ENCODE assay signal across 29 cellular contexts in the genomic region with DNA sequence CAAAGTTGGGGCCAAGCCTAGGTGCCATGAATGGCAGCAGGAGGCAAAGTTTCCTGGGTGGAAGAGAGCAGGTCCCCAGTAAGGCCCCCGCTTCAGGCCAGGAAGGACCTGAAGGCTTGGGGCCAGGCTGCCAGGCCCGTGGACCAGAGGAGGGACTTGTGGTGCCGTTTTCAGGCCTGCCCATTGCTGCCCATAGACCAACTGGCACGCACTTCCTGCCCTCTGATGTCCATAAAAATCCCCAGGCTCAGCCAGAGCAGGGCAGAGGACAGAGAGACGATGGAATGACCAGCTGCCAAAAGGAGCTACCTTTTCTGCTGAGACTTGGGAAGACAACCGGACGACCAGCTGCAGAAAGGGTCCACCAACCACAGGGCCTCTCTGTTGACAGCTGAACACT.
"Had no signal": no experiment of that assay in that cellular context is flagged by ENCODE, and none has a peak within 500 bp of the region (broad histone marks: within the 10 kb centered on the region; RNA-seq: fewer than 3 reads in every experiment).

No MANE protein-coding gene starts in this region.

- H3K9me3 ChIP-seq: prostate gland, right atrium auricular region, sigmoid colon, thyroid gland, vagina had no signal

- H3K27ac Mint-ChIP-seq: mesothelial cell of epicardium; naive B cell; natural killer cell treated with Interleukin-12 subunit alpha and Interleukin-12 subunit beta and Interleukin-15 and Interleukin-18, amount 100 ng/mL, for 72 hours; stimulated activated naive B cell treated with anti-CD40 and anti-IgM and Interleukin-4, amounts not matched to agents 10 μg/mL and 1 μg/mL and 100 μg/mL, for 72 hours had no signal

- H3K27me3 ChIP-seq: esophagus muscularis mucosa, foreskin keratinocyte, heart right ventricle, left lung, right atrium auricular region, sigmoid colon, stomach, thyroid gland, vagina had no signal

- H3K36me3 Mint-ChIP-seq: mesothelial cell of epicardium; naive B cell; natural killer cell treated with Interleukin-12 subunit alpha and Interleukin-12 subunit beta and Interleukin-15 and Interleukin-18, amount 100 ng/mL, for 72 hours; stimulated activated naive B cell treated with anti-CD40 and anti-IgM and Interleukin-4, amounts not matched to agents 10 μg/mL and 1 μg/mL and 100 μg/mL, for 72 hours had no signal

- H3K4me3 ChIP-seq: coronary artery, esophagus muscularis mucosa, heart right ventricle, left lung, mucosa of descending colon, prostate gland, right atrium auricular region, sigmoid colon, stomach, thyroid gland, vagina had no signal

- H3K4me1 Mint-ChIP-seq: mesothelial cell of epicardium; naive B cell; neural crest cell; stimulated activated naive B cell treated with anti-CD40 and anti-IgM and Interleukin-4, amounts not matched to agents 10 μg/mL and 1 μg/mL and 100 μg/mL, for 72 hours had no signal

- ATAC-seq: foreskin keratinocyte; heart right ventricle; left cardiac atrium; left lung; mucosa of descending colon; stimulated activated naive B cell treated with anti-CD40 and anti-IgM and Interleukin-4, amounts not matched to agents 10 μg/mL and 1 μg/mL and 100 μg/mL, for 72 hours had no signal

- H3K4me1 ChIP-seq: esophagus muscularis mucosa, foreskin keratinocyte, heart right ventricle, left lung, prostate gland, right atrium auricular region, sigmoid colon, stomach, thyroid gland, vagina had no signal

- FAIRE-seq: endothelial cell of umbilical vein, islet of Langerhans had no signal

- H3K27ac ChIP-seq: coronary artery, esophagus muscularis mucosa, foreskin keratinocyte, heart right ventricle, left lung, prostate gland, right atrium auricular region, sigmoid colon, stomach, thyroid gland, vagina had no signal

- H3K36me3 ChIP-seq: esophagus muscularis mucosa, heart right ventricle, left lung, prostate gland, right atrium auricular region, sigmoid colon, stomach, thyroid gland, vagina had no signal

- H3K27me3 Mint-ChIP-seq: naive B cell; natural killer cell treated with Interleukin-12 subunit alpha and Interleukin-12 subunit beta and Interleukin-15 and Interleukin-18, amount 100 ng/mL, for 72 hours; stimulated activated naive B cell treated with anti-CD40 and anti-IgM and Interleukin-4, amounts not matched to agents 10 μg/mL and 1 μg/mL and 100 μg/mL, for 72 hours had no signal

- DNase-seq: dermis blood vessel endothelial cell; effector memory CD4-positive, alpha-beta T cell; foreskin keratinocyte; glutamatergic neuron; heart right ventricle; hippocampal formation; left cardiac atrium; mesenchymal stem cell; naive B cell; nucleus accumbens; sigmoid colon; stimulated activated CD4-positive, alpha-beta T cell treated with anti-CD3 and anti-CD28 coated beads, Interleukin-2, amount 100 ng/mL, for 24 hours; stimulated activated CD4-positive, alpha-beta T cell treated with anti-CD3 and anti-CD28 coated beads, Interleukin-4, amount 100 ng/mL, for 24 hours; stimulated activated naive B cell treated with anti-CD40 and anti-IgM and Interleukin-4, amounts not matched to agents 10 μg/mL and 1 μg/mL and 100 μg/mL, for 72 hours; stomach; thyroid gland; trophoblast cell had no signal

- H3K4me3 Mint-ChIP-seq: mesothelial cell of epicardium; naive B cell; natural killer cell treated with Interleukin-12 subunit alpha and Interleukin-12 subunit beta and Interleukin-15 and Interleukin-18, amount 100 ng/mL, for 72 hours; neural crest cell; stimulated activated naive B cell treated with anti-CD40 and anti-IgM and Interleukin-4, amounts not matched to agents 10 μg/mL and 1 μg/mL and 100 μg/mL, for 72 hours had no signal
